Comparison of ENCODE assay signal across 8 cellular contexts in the genomic region with DNA sequence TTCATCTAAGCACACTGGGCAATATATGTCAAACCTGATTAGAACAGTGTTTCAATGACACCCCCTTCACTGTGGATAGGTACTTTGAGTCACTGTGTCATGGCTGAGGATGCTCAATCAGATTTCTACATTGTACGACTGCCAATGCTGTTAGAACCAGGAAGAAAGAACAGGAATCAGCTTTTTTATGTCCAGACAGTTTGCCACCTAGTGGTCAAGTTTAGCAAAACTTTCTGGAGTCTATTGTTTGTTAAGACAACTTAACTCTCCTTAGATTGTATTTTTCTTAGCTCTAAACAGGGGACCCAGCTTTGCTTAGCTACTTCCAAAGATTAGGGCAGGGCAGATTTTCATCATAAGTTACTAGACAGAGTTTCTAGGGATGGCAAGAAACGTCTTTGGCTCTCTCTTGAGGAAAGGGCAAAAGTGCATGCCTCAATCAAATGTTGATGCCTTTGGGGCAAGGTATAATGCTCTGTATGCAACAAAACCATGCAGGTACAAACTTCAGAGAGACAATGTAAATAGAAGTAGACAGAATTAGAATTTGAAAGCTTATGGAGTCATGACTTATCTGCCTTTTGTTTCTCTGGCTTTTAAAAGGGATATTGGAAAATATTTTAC. TPM values are rescaled to one million over a fixed set of nuclear protein-coding genes. Genes with fewer than 3 reads are reported as not detected.
DNase-seq lines count a peak whose midpoint lies in the region; ATAC-seq and TF ChIP-seq lines count a peak whose summit lies in the region.

No MANE protein-coding gene starts in this region.

- WGBS in tibial nerve, 2 donors: 3 to 9% methylated on average over 2 of the region's 2 CpGs

- peak; percentile 52 for DNase-seq in COR-L47 (lab: John Stamatoyannopoulos, UW)
- DNase-seq in NCI-H69 (lab: John Stamatoyannopoulos, UW): peak; percentile 65
- DNase-seq in brain pericyte (ENCODE audit: low read depth, low spot score): peak; percentile 18
- DNase-seq in left colon: no peak
- DNase-seq in tibial nerve (ENCODE audit: low spot score in 2 of 2): peak in 1 of 2 donors; percentile 61
- DNase-seq in ecto neural progenitor cell (ENCODE audit: low spot score): no peak

- no peak for TF ChIP-seq EP300 in tibial nerve (IDR thresholded peaks at IDR 0.05)

- H3K27me3 ChIP-seq in tibial nerve: no peaks in the 10 kb centered on the region

- no peak overlapping the region for H3K4me3 ChIP-seq in tibial nerve

- intact Hi-C loops in left colon (cut with DNase I, micrococcal nuclease): loop anchor here in 1 of 2 donors (5.0 kb wide), 1 partner anchor 628 kb away; no protein-coding TSS in a partner anchor

- H3K27ac ChIP-seq in tibial nerve: no peak overlapping the region

- H3K9me3 ChIP-seq in tibial nerve: no peaks in the 10 kb centered on the region

- ATAC-seq in GM18867 (IDR thresholded peaks at IDR 0.05; ENCODE audit: unreplicated experiment): peak; percentile 76
- peak; percentile 67 for ATAC-seq in HG03354 (IDR thresholded peaks at IDR 0.05; ENCODE audit: poor library complexity, severe bottlenecking, unreplicated experiment)
- peak; percentile 74 for ATAC-seq in left colon

- no peak for TF ChIP-seq POLR2A in tibial nerve (IDR thresholded peaks at IDR 0.05)

- no peaks in the 10 kb centered on the region for H3K36me3 ChIP-seq in tibial nerve

- TF ChIP-seq CTCF in tibial nerve (IDR thresholded peaks at IDR 0.05): peak; percentile 43 to 66 (median 50)

- no peaks in the 10 kb centered on the region for H3K4me1 ChIP-seq in tibial nerve

RNA-seq across cellular contexts. Expression of gene BMP3, which starts 40.5 kb away (rescaled TPM):
- 10 to 100 TPM; 27.0 to 48.7 TPM for total RNA-seq in left colon
- 10 to 100 TPM; 17.4 to 55.3 (median 46.9) TPM for total RNA-seq in tibial nerve

Comparison
In these comparisons a context has a peak if more than half of its experiments do, and no peak if none do; other contexts are left out.
1. DNase-seq: peak in COR-L47 (single experiment), NCI-H69 (single experiment) and brain pericyte (single experiment); none in left colon (0 of 2) and ecto neural progenitor cell (single experiment).
2. Peak in every context shown above with its lines, with median percentiles within 50 percentile points of each other: ATAC-seq.